In the genomic region with DNA sequence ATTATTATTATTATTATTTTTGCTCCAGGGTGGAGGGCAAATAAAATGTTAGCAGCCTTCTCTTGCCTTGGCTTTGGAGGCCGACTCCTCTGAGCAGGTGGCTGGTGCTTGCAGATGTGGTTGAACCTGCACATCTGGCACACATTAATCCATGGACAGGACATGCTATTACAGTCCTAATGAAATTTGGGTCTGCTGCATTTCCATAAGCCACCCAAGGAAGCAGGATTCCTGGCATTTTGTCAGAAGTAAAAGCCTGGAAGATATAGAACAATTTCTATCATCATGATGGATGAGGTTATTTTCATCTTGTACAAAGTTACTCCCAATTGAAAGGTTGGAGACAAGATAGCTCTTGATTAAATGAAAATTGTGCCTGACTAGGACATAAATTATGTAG, we compare ENCODE assay signal across 5 cellular contexts.
"Had no signal": no experiment of that assay in that cellular context is flagged by ENCODE, and none has a peak within 500 bp of the region (broad histone marks: within the 10 kb centered on the region; RNA-seq: fewer than 3 reads in every experiment).

No MANE protein-coding gene starts in this region.

- H3K27ac ChIP-seq: HL-60 had no signal

- ATAC-seq: HepG2, K562 had no signal

- DNase-seq: IMR-90, KBM-7 had no signal

- H3K4me3 ChIP-seq: K562 had no signal
